In genomic region chr2:112836695-112837117, GRCh38 we compare ENCODE assay signal across 10 cellular contexts. TPM values are rescaled to one million over a fixed set of nuclear protein-coding genes. Genes with fewer than 3 reads are reported as not detected.
DNase-seq lines count a peak whose midpoint lies in the region; ATAC-seq and TF ChIP-seq lines count a peak whose summit lies in the region.
"Had no signal": no experiment of that assay in that cellular context is flagged by ENCODE, and none has a peak within 500 bp of the region (broad histone marks: within the 10 kb centered on the region; RNA-seq: fewer than 3 reads in every experiment).

Gene IL1B (minus strand): TSS chr2:112836779. CDS start chr2:112836229, 550 bp downstream.

- no peaks in the 10 kb centered on the region for H3K27me3 ChIP-seq in PC-9 (ENCODE audit: insufficient read depth, low read depth)
- H3K27me3 ChIP-seq in fibroblast of lung (ENCODE audit: control insufficient read depth, insufficient read depth, low read length), result no peaks in the 10 kb centered on the region

- no peak within 1 kb of the TSS for H3K4me3 Mint-ChIP-seq in activated CD4-positive, alpha-beta T cell treated with anti-CD3 and anti-CD28 coated beads for 36 hours
- H3K4me3 Mint-ChIP-seq: activated T-helper 1 cell treated with anti-CD3 and anti-CD28 coated beads, Interleukin-12 subunit alpha, Interleukin-12 subunit beta, Interleukin-2, Interleukin-4 antibody, amounts not matched to agents 30 ng/mL and 10 ng/mL and 1 ng/mL, durations not matched to agents 14 hours and 24 hours and 36 hours had no signal

- H3K27ac Mint-ChIP-seq in activated CD4-positive, alpha-beta T cell treated with anti-CD3 and anti-CD28 coated beads for 36 hours, result no peak within 1 kb of the TSS
- H3K27ac Mint-ChIP-seq: activated T-helper 1 cell treated with anti-CD3 and anti-CD28 coated beads, Interleukin-12 subunit alpha, Interleukin-12 subunit beta, Interleukin-2, Interleukin-4 antibody, amounts not matched to agents 30 ng/mL and 10 ng/mL and 1 ng/mL, durations not matched to agents 14 hours and 24 hours and 36 hours had no signal

- H3K4me1 ChIP-seq in PC-9 (replicated peaks; ENCODE audit: insufficient read depth) (peaks cover 47% of the 10 kb centered on the region), fibroblast of lung (ENCODE audit: control insufficient read depth, extremely low read depth, insufficient read depth, low read length) (no peaks in the 10 kb centered on the region)

- H3K27ac ChIP-seq in PC-9 (peak within 1 kb of the TSS; percentile 93), fibroblast of lung (ENCODE audit: insufficient read depth, low read length) (no peak within 1 kb of the TSS)

- POLR2A ChIA-PET in PC-9 (lab: Charles Lee; ENCODE audit: unreplicated experiment), result interaction anchor here (0.7 kb wide), 1 partner anchor 399 kb away, joined by 8 read pairs; no protein-coding TSS in a partner anchor
- POLR2A ChIA-PET in activated CD4-positive, alpha-beta T cell treated with anti-CD3 and anti-CD28 coated beads for 36 hours (lab: Charles Lee), result no interaction called here

- H2AFZ ChIP-seq in PC-9, result peak within 1 kb of the TSS; percentile 26; the same call in 1 of the 2 replicates
- no peak within 1 kb of the TSS for H2AFZ ChIP-seq in fibroblast of lung (ENCODE audit: low read length)

- H3K4me2 ChIP-seq in PC-9 (peak within 1 kb of the TSS; percentile 87), fibroblast of lung (ENCODE audit: extremely low read depth, insufficient read depth, low read length) (no peak within 1 kb of the TSS)

- H3K9me3 ChIP-seq in PC-9 (ENCODE audit: insufficient read depth, low read depth) (peaks cover 3% of the 10 kb centered on the region), fibroblast of lung (ENCODE audit: control insufficient read depth, insufficient read depth, low read depth, low read length) (no peaks in the 10 kb centered on the region)
- H3K9me3 ChIP-seq: HAP-1 had no signal

- H4K20me1 ChIP-seq in PC-9 (ENCODE audit: insufficient read depth) (no peaks in the 10 kb centered on the region), fibroblast of lung (ENCODE audit: control insufficient read depth, extremely low read depth, insufficient read depth, low read length) (no peaks in the 10 kb centered on the region)

- TF ChIP-seq CTCF in PC-9 (conservative IDR thresholded peaks at IDR 0.05), result no peak
- TF ChIP-seq CTCF in fibroblast of lung (conservative IDR thresholded peaks at IDR 0.05 in 1 of 2, IDR thresholded peaks at IDR 0.05 in 1 of 2; ENCODE audit: low read depth in 1 of 2, low read length in 2 of 2), result no peak

- H3K4me3 ChIP-seq in PC-9 (peak within 1 kb of the TSS; percentile 41), fibroblast of lung (replicated peaks in 1 of 4; ENCODE audit: control extremely low read depth in 1 of 4, insufficient read depth in 1 of 4, low read depth in 3 of 4, low read length in 4 of 4) (no peak within 1 kb of the TSS)
- H3K4me3 ChIP-seq: HAP-1 had no signal

- CTCF ChIA-PET in PC-9 (lab: Charles Lee), result no interaction called here
- CTCF ChIA-PET in activated CD4-positive, alpha-beta T cell treated with anti-CD3 and anti-CD28 coated beads for 36 hours (lab: Charles Lee), result interaction anchor here (0.6 to 1.0 kb wide), 3 partner anchors 52 to 911 kb away, joined by 3 to 7 read pairs (median 5); no protein-coding TSS in a partner anchor

- no peaks in the 10 kb centered on the region for H3K4me1 Mint-ChIP-seq in activated CD4-positive, alpha-beta T cell treated with anti-CD3 and anti-CD28 coated beads for 36 hours

- no peaks in the 10 kb centered on the region for H3K9me2 ChIP-seq in PC-9 (ENCODE audit: insufficient read depth)

- H3K79me2 ChIP-seq in PC-9 (ENCODE audit: low read depth) (no peaks in the 10 kb centered on the region), fibroblast of lung (ENCODE audit: control insufficient read depth, insufficient read depth, low read length) (no peaks in the 10 kb centered on the region)

- H3K36me3 Mint-ChIP-seq in activated CD4-positive, alpha-beta T cell treated with anti-CD3 and anti-CD28 coated beads for 36 hours (ENCODE audit: low read depth), result no peaks in the 10 kb centered on the region

- peaks cover 21% of the 10 kb centered on the region for H3F3A ChIP-seq in PC-9 (ENCODE audit: insufficient read depth, low read depth)

- BruUV-seq in PC-9 (replicated peaks; lab: Mats Ljungman, UMichigan), result no TSS peak

- ATAC-seq in activated CD4-positive, alpha-beta T cell treated with anti-CD3 and anti-CD28 coated beads for 36 hours, result no peak
- no peak for ATAC-seq in GM19452 (IDR thresholded peaks at IDR 0.05; ENCODE audit: unreplicated experiment)
- no peak for ATAC-seq in HG02884 (IDR thresholded peaks at IDR 0.05; ENCODE audit: unreplicated experiment)

- intact Hi-C loops in PC-9 (cut with micrococcal nuclease; ENCODE audit: unreplicated experiment), result loop anchor here (2.0 kb wide), 1 partner anchor 42 kb away; no protein-coding TSS in a partner anchor
- intact Hi-C loops in activated CD4-positive, alpha-beta T cell treated with anti-CD3 and anti-CD28 coated beads for 36 hours (cut with DNase I, micrococcal nuclease), result no loop called here

- no peak within 1 kb of the TSS for H3K9ac ChIP-seq in fibroblast of lung (ENCODE audit: insufficient read depth, low read length)

- no peaks in the 10 kb centered on the region for H3K36me3 ChIP-seq in PC-9 (ENCODE audit: low read depth)
- no peaks in the 10 kb centered on the region for H3K36me3 ChIP-seq in fibroblast of lung (ENCODE audit: control insufficient read depth, insufficient read depth, low read length)
- H3K36me3 ChIP-seq: HAP-1 had no signal

- H3K9me3 Mint-ChIP-seq in activated CD4-positive, alpha-beta T cell treated with anti-CD3 and anti-CD28 coated beads for 36 hours (ENCODE audit: low read depth), result no peaks in the 10 kb centered on the region
- H3K9me3 Mint-ChIP-seq: activated T-helper 1 cell treated with anti-CD3 and anti-CD28 coated beads, Interleukin-12 subunit alpha, Interleukin-12 subunit beta, Interleukin-2, Interleukin-4 antibody, amounts not matched to agents 30 ng/mL and 10 ng/mL and 1 ng/mL, durations not matched to agents 14 hours and 24 hours and 36 hours had no signal

- H3K27me3 Mint-ChIP-seq in activated CD4-positive, alpha-beta T cell treated with anti-CD3 and anti-CD28 coated beads for 36 hours, result peaks cover 13% of the 10 kb centered on the region

- DNase-seq in GM04504 (ENCODE audit: low read depth), result peak; percentile 78
- DNase-seq in PC-9, result peak; percentile 30 to 93
- peak; percentile 46 to 77 for DNase-seq in fibroblast of lung (ENCODE audit: low read depth in 2 of 2)
- DNase-seq in renal cortical epithelial cell (ENCODE audit: low read depth), result peak; percentile 72
- no peak for DNase-seq in stimulated activated CD4-positive, alpha-beta T cell treated with anti-CD3 and anti-CD28 coated beads, Interleukin-12 subunit alpha, Interleukin-12 subunit beta, amount 100 ng/mL, for 4 hours
- DNase-seq in activated CD4-positive, alpha-beta T cell treated with anti-CD3 and anti-CD28 coated beads for 36 hours, result no peak

RNA-seq across cellular contexts. Expression of gene IL1B, which starts in this region (rescaled TPM):
- total RNA-seq in PC-9 (2021) (1.4 TPM in 2 replicates), fibroblast of lung (0.26 TPM in 1 of 2 replicates, not detected in the other), renal cortical epithelial cell (0.35 and 4.5 TPM in 2 replicates)
- polyA plus RNA-seq in fibroblast of lung, result 0.23 and 0.30 TPM in 2 replicates
- polyA plus RNA-seq in fibroblast of lung (2012), result 0.18 TPM in 1 of 2 replicates, not detected in the other
- polyA minus RNA-seq in fibroblast of lung (ENCODE audit: low replicate concordance), result not detected in 2 replicates
- under 1 TPM; 0.18 to 0.37 TPM for total RNA-seq in activated CD4-positive, alpha-beta T cell treated with anti-CD3 and anti-CD28 coated beads for 36 hours

Comparison
In these comparisons a context has a peak if more than half of its experiments do, and no peak if none do; other contexts are left out.
1. Peak in DNase-seq in fibroblast of lung; RNA of the gene not detected or under 1 TPM.
2. DNase-seq: peak in GM04504 (single experiment), PC-9 (2 of 2) and renal cortical epithelial cell (single experiment); none in stimulated activated CD4-positive, alpha-beta T cell treated with anti-CD3 and anti-CD28 coated beads, Interleukin-12 subunit alpha, Interleukin-12 subunit beta, amount 100 ng/mL, for 4 hours (single experiment) and activated CD4-positive, alpha-beta T cell treated with anti-CD3 and anti-CD28 coated beads for 36 hours (single experiment).